ENCODE assay signal across 1 cellular context in the genomic region with DNA sequence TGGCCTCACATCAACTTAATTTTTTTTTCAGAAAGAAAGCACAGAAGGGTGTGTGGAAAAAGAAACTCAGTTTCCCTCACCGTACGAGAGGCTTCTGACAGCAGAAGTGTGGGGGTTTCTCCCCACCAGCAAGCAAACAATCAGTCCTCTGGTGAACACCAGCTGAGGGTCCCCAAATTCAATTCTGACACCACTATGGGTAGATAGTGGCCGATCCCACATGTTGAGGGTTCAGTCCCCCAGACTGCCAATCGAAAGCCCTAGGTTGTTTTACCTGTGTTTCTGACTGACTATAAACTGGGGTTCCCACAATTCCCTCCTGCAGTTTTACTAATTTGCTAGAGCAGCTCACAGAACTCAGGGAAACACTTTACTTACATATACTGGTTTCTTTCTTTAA.
TF ChIP-seq lines count a peak whose summit lies in the region.

No MANE protein-coding gene starts in this region.

TF ChIP-seq in GM23338, 12 proteins besides CTCF, POLR2A, EP300 and RAD21 (continued from another document):
- TF ChIP-seq ZNF462 (CRISPR knock-in tag; IDR thresholded peaks at IDR 0.05) = no peak
- no peak for TF ChIP-seq ZNF114 (CRISPR knock-in tag; IDR thresholded peaks at IDR 0.05)
- no peak for TF ChIP-seq JUNB (IDR thresholded peaks at IDR 0.05; ENCODE audit: unreplicated experiment)
- TF ChIP-seq EZH2 (IDR thresholded peaks at IDR 0.05; ENCODE audit: low read depth, unreplicated experiment) = no peak
- no peak for TF ChIP-seq STAT1 (IDR thresholded peaks at IDR 0.05; ENCODE audit: unreplicated experiment)
- TF ChIP-seq, protein P1, sequence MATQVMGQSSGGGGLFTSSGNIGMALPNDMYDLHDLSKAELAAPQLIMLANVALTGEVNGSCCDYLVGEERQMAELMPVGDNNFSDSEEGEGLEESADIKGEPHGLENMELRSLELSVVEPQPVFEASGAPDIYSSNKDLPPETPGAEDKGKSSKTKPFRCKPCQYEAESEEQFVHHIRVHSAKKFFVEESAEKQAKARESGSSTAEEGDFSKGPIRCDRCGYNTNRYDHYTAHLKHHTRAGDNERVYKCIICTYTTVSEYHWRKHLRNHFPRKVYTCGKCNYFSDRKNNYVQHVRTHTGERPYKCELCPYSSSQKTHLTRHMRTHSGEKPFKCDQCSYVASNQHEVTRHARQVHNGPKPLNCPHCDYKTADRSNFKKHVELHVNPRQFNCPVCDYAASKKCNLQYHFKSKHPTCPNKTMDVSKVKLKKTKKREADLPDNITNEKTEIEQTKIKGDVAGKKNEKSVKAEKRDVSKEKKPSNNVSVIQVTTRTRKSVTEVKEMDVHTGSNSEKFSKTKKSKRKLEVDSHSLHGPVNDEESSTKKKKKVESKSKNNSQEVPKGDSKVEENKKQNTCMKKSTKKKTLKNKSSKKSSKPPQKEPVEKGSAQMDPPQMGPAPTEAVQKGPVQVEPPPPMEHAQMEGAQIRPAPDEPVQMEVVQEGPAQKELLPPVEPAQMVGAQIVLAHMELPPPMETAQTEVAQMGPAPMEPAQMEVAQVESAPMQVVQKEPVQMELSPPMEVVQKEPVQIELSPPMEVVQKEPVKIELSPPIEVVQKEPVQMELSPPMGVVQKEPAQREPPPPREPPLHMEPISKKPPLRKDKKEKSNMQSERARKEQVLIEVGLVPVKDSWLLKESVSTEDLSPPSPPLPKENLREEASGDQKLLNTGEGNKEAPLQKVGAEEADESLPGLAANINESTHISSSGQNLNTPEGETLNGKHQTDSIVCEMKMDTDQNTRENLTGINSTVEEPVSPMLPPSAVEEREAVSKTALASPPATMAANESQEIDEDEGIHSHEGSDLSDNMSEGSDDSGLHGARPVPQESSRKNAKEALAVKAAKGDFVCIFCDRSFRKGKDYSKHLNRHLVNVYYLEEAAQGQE (IDR thresholded peaks at IDR 0.05; ENCODE audit: unreplicated experiment) = no peak
- TF ChIP-seq CREB1 (CRISPR knock-in tag; IDR thresholded peaks at IDR 0.05; ENCODE audit: low read depth) = no peak
- TF ChIP-seq ZNF331 (CRISPR knock-in tag; IDR thresholded peaks at IDR 0.05; ENCODE audit: low read depth) = no peak
- TF ChIP-seq NANOG (IDR thresholded peaks at IDR 0.05; ENCODE audit: borderline replicate concordance) = no peak
- no peak for TF ChIP-seq EZH2phosphoT487 (IDR thresholded peaks at IDR 0.05; ENCODE audit: unreplicated experiment)
